In the genomic region with DNA sequence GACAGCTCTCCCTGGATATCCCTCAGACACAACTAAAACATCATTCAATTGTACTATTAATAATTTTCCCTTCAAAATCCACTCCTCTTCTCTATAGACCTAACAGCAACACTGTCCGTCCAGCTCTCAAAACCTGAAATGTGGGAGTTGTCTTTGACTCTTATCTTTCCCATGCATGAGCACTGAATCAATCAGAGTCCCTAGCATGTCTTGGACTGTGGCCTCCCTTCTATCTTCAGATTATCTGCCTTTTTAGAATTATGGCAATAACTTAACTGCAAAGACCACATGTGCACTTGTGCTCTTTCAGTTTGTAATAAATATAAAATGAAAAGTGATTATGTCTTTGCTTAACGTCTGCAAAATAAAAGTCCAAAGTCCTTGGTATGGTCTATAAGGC, we compare ENCODE assay signal across 21 cellular contexts.
"Had no signal": no experiment of that assay in that cellular context is flagged by ENCODE, and none has a peak within 500 bp of the region (broad histone marks: within the 10 kb centered on the region; RNA-seq: fewer than 3 reads in every experiment).

No MANE protein-coding gene starts in this region.

- H3K4me1 ChIP-seq: esophagus squamous epithelium, heart right ventricle, left lung, lower lobe of right lung had no signal

- H3K27ac ChIP-seq: coronary artery, dorsolateral prefrontal cortex, esophagus squamous epithelium, gastrocnemius medialis, heart right ventricle, left lung, lower lobe of right lung had no signal

- H3K27ac Mint-ChIP-seq: mesothelial cell of epicardium had no signal

- H3K9me3 ChIP-seq: esophagus squamous epithelium, gastrocnemius medialis, left lung, lower lobe of right lung, mucosa of descending colon had no signal

- H3K4me3 ChIP-seq: coronary artery, dorsolateral prefrontal cortex, esophagus squamous epithelium, gastrocnemius medialis, heart right ventricle, left lung, lower lobe of right lung, mucosa of descending colon had no signal

- H3K27me3 ChIP-seq: dorsolateral prefrontal cortex, esophagus squamous epithelium, gastrocnemius medialis, heart right ventricle, left lung had no signal

- ATAC-seq: esophagus mucosa, gastrocnemius medialis, left cardiac atrium, left lung, left ventricle myocardium superior, lower lobe of right lung, mucosa of descending colon had no signal

- H3K4me3 Mint-ChIP-seq: mesothelial cell of epicardium had no signal

- DNase-seq: dermis blood vessel endothelial cell; dorsolateral prefrontal cortex; effector CD4-positive, alpha-beta T cell; effector memory CD4-positive, alpha-beta T cell; esophagus squamous epithelium; foreskin fibroblast; foreskin melanocyte; gastrocnemius medialis; glutamatergic neuron; head of caudate nucleus; heart right ventricle; hippocampal formation; left cardiac atrium; left lung; left ventricle myocardium superior; lower lobe of right lung; mesenchymal stem cell; mucosa of descending colon had no signal
